ENCODE assay signal across 8 cellular contexts in the genomic region with DNA sequence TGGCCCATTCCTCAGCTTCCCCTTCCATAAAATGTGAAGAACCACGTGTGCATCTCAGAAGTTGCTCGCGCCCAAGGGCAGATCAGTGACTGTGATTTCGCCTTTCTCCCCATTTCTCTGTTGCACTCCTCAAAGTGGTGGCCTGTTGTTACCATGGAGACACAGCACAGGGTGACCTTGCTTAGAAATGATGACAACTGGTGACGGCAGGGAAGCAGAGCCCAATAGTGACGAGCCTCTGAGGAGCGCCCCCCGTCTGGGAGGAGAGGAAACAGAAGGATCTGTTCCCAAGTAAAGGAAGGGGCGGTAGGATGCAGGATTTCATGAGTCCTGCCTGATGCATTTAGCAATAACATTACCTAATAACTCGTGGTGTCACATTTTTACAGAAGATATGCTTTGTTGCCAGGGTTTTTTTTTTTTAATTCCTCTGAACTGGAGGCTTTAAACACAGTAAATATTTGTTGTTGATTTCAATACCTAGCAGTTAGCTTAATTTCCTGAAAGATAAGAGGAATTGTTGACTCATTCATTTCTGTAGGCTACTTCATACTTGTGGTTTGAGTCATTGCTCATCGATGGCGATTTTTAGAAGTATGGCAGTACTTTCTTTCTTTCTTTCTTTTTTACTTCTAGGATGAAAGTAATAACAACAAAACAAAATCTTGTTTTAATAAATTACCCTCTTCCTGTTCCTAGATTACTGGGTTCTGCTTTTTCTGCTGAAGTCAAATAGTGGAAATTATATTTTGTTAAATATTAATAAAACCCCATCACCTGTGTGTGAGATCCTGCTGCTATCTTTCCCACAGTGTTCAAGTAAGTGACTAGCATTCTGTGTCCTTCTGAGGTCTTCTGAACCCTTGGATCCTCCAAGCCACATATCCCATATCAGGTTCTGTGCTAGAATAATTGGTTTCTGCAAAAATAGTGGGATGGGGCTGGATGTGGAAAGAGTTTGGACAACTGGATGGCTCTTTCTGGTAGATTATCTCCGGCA. TPM values are rescaled to one million over a fixed set of nuclear protein-coding genes. Genes with fewer than 3 reads are reported as not detected.
DNase-seq lines count a peak whose midpoint lies in the region; ATAC-seq and TF ChIP-seq lines count a peak whose summit lies in the region.

No MANE protein-coding gene starts in this region.

- no peaks in the 10 kb centered on the region for H3K9me3 ChIP-seq in A673 (ENCODE audit: low read depth, low read length, poor library complexity, severe bottlenecking)
- no peaks in the 10 kb centered on the region for H3K9me3 ChIP-seq in neuronal stem cell (replicated peaks in 1 of 2; ENCODE audit: control insufficient read depth in 2 of 2, insufficient read depth in 1 of 2, low read depth in 1 of 2, low read length in 2 of 2)

- POLR2A ChIA-PET in A673 (lab: Charles Lee; ENCODE audit: low non-redundant PET): no interaction called here

- no peaks in the 10 kb centered on the region for H3K27me3 ChIP-seq in A673 (replicated peaks; ENCODE audit: insufficient read depth, low read depth, low read length, poor library complexity)
- no peaks in the 10 kb centered on the region for H3K27me3 ChIP-seq in neuronal stem cell (ENCODE audit: control insufficient read depth in 3 of 3, insufficient read depth in 3 of 3, low read depth in 1 of 3, low read length in 3 of 3)

- no peak overlapping the region for H2BK5ac ChIP-seq in neuronal stem cell (ENCODE audit: low read length)

- peaks cover 23% of the 10 kb centered on the region for H3K4me1 ChIP-seq in A673 (ENCODE audit: insufficient read depth, low read length, poor library complexity, severe bottlenecking)
- peaks cover 5 to 6% of the 10 kb centered on the region in 2 donors for H3K4me1 ChIP-seq in neuronal stem cell (ENCODE audit: control insufficient read depth in 2 of 2, insufficient read depth in 1 of 2, low read depth in 1 of 2, low read length in 2 of 2)

- H3K9me3 Mint-ChIP-seq in effector memory CD8-positive, alpha-beta T cell: no peaks in the 10 kb centered on the region
- H3K9me3 Mint-ChIP-seq in mesothelial cell of epicardium: no peaks in the 10 kb centered on the region

- no peak overlapping the region for H3K4ac ChIP-seq in neuronal stem cell (ENCODE audit: low read length)

- peaks cover 61 to 72% of the 10 kb centered on the region in 2 donors for H3K4me1 Mint-ChIP-seq in effector memory CD8-positive, alpha-beta T cell (ENCODE audit: low read depth in 2 of 2)
- peaks cover 76% of the 10 kb centered on the region for H3K4me1 Mint-ChIP-seq in mesothelial cell of epicardium

- DNase-seq in A673 (ENCODE audit: low spot score) (peak; percentile 73), RPMI7951 (ENCODE audit: low read depth) (peak; percentile 88), mesothelial cell of epicardium (ENCODE audit: low spot score in 2 of 2, unreplicated experiment in 2 of 2) (no peak), activated gamma-delta T cell treated with Interleukin-2 at 50 U/mL for 16 hours (no peak), neuronal stem cell (ENCODE audit: low spot score) (no peak)
- peak in 2 of 3 experiments; percentile 18 to 25 for DNase-seq in effector memory CD8-positive, alpha-beta T cell

- no TSS peak for BruUV-seq in A673 (replicated peaks; lab: Mats Ljungman, UMichigan)

- no CpG with 5 or more reads among the region's 13 CpGs for WGBS in neuronal stem cell (ENCODE audit: extremely low coverage in 2 of 2, insufficient read length in 2 of 2, insufficient replicate concordance in 1 of 2), 2 donors

- no peak overlapping the region for H3K14ac ChIP-seq in neuronal stem cell (ENCODE audit: low read length)

- no peak overlapping the region for H2BK15ac ChIP-seq in neuronal stem cell (ENCODE audit: low read length)

- no peak overlapping the region for H2BK120ac ChIP-seq in neuronal stem cell (ENCODE audit: low read depth, low read length)

- ATAC-seq in GM18511 (IDR thresholded peaks at IDR 0.05; ENCODE audit: unreplicated experiment) (peak; percentile 76), HG02884 (IDR thresholded peaks at IDR 0.05; ENCODE audit: unreplicated experiment) (peak; percentile 74)
- ATAC-seq in effector memory CD8-positive, alpha-beta T cell (replicated peaks): peak; percentile 45

- no peak overlapping the region for H3K23ac ChIP-seq in neuronal stem cell (ENCODE audit: low read depth, low read length, poor library complexity)

- CTCF ChIA-PET in A673 (lab: Charles Lee): no interaction called here

- no peaks in the 10 kb centered on the region for H3K27me3 Mint-ChIP-seq in effector memory CD8-positive, alpha-beta T cell
- no peaks in the 10 kb centered on the region for H3K27me3 Mint-ChIP-seq in mesothelial cell of epicardium (ENCODE audit: low read depth)

- H4K91ac ChIP-seq in neuronal stem cell (ENCODE audit: low read depth, low read length, poor library complexity): no peak overlapping the region

- peak overlapping the region; percentile 43 to 54 for H3K4me3 Mint-ChIP-seq in effector memory CD8-positive, alpha-beta T cell
- no peak overlapping the region for H3K4me3 Mint-ChIP-seq in mesothelial cell of epicardium

- H2AFZ ChIP-seq in neuronal stem cell (ENCODE audit: low read length): no peak overlapping the region

- H3K4me3 ChIP-seq in A673 (ENCODE audit: low read depth, low read length, poor library complexity, severe bottlenecking) (no peak overlapping the region), neuronal stem cell (ENCODE audit: low read length in 2 of 2) (no peak overlapping the region)

- H3K36me3 ChIP-seq in A673 (ENCODE audit: insufficient read depth, low read length, poor library complexity, severe bottlenecking) (no peaks in the 10 kb centered on the region), neuronal stem cell (replicated peaks in 1 of 2; ENCODE audit: control insufficient read depth in 2 of 2, insufficient read depth in 2 of 2, low read length in 2 of 2) (no peaks in the 10 kb centered on the region)

- H3K27ac ChIP-seq in A673 (ENCODE audit: low read depth, low read length, poor library complexity, severe bottlenecking) (no peak overlapping the region), neuronal stem cell (replicated peaks; ENCODE audit: low read length) (no peak overlapping the region)

- H3K79me1 ChIP-seq in neuronal stem cell (ENCODE audit: low read depth, low read length): peaks cover 3% of the 10 kb centered on the region

- H3K4me2 ChIP-seq in neuronal stem cell (ENCODE audit: insufficient read depth, low read length, poor library complexity, severe bottlenecking): no peak overlapping the region

- peaks cover 26% of the 10 kb centered on the region for H3K36me3 Mint-ChIP-seq in effector memory CD8-positive, alpha-beta T cell (ENCODE audit: insufficient read depth)
- peaks cover 3% of the 10 kb centered on the region for H3K36me3 Mint-ChIP-seq in mesothelial cell of epicardium

- H2BK12ac ChIP-seq in neuronal stem cell (ENCODE audit: low read length): no peak overlapping the region

- intact Hi-C loops in A673 (cut with micrococcal nuclease; ENCODE audit: unreplicated experiment): no loop called here

- H2AK5ac ChIP-seq in neuronal stem cell (ENCODE audit: low read depth, low read length): no peak overlapping the region

- TF ChIP-seq CTCF in A673 (conservative IDR thresholded peaks at IDR 0.05; ENCODE audit: low read depth, low read length) (no peak), mesothelial cell of epicardium (IDR thresholded peaks at IDR 0.05; ENCODE audit: unreplicated experiment) (no peak)

- H4K8ac ChIP-seq in neuronal stem cell (ENCODE audit: low read depth, low read length): no peak overlapping the region

- H3K9ac ChIP-seq in neuronal stem cell (ENCODE audit: low read depth, low read length, poor library complexity): no peak overlapping the region

- H3K18ac ChIP-seq in neuronal stem cell (ENCODE audit: low read length): no peak overlapping the region

- peak overlapping the region; percentile 87 to 95 for H3K27ac Mint-ChIP-seq in effector memory CD8-positive, alpha-beta T cell
- H3K27ac Mint-ChIP-seq in mesothelial cell of epicardium: peak overlapping the region; percentile 88

RNA-seq across cellular contexts. Expression of a gene that starts 36.0 kb away (rescaled TPM):
- total RNA-seq in A673 (2021) (12.0 TPM in 2 replicates), mesothelial cell of epicardium (71.8 to 78.9 TPM (median 76.9 TPM) in 3 replicates)
- 40.8 and 49.4 TPM in 2 replicates for total RNA-seq in RPMI7951 (2014; rRNA removed; shearing (Covaris generic))
- polyA plus RNA-seq in neuronal stem cell (2013, experiment 1 of 2): 19.1 TPM
- 22.7 TPM for polyA plus RNA-seq in neuronal stem cell (2013, experiment 2 of 2)

Comparison
In these comparisons a context has a peak if more than half of its experiments do, and no peak if none do; other contexts are left out.
1. DNase-seq: peak in A673 (single experiment), RPMI7951 (single experiment) and effector memory CD8-positive, alpha-beta T cell (2 of 3); none in mesothelial cell of epicardium (0 of 2), activated gamma-delta T cell treated with Interleukin-2 at 50 U/mL for 16 hours (single experiment) and neuronal stem cell (single experiment).
2. Peak in every context shown above with its lines, with median percentiles within 50 percentile points of each other: ATAC-seq.